ENCODE assay signal across 9 cellular contexts in genomic region chr2:237558918-237559645, GRCh38. TPM values are rescaled to one million over a fixed set of nuclear protein-coding genes. Genes with fewer than 3 reads are reported as not detected.
DNase-seq lines count a peak whose midpoint lies in the region; ATAC-seq and TF ChIP-seq lines count a peak whose summit lies in the region.
"Had no signal": no experiment of that assay in that cellular context is flagged by ENCODE, and none has a peak within 500 bp of the region (broad histone marks: within the 10 kb centered on the region; RNA-seq: fewer than 3 reads in every experiment).

No MANE protein-coding gene starts in this region.

- no peak for TF ChIP-seq EP300 in upper lobe of left lung (IDR thresholded peaks at IDR 0.05)

- H3K27me3 Mint-ChIP-seq in endodermal cell (ENCODE audit: insufficient read depth) = peaks cover 4% of the 10 kb centered on the region

- intact Hi-C loops in left cardiac atrium (cut with DNase I) = no loop called here

- 52 to 61% methylated on average over 23 of the region's 23 CpGs for WGBS in upper lobe of left lung, 2 donors
- 86 to 89% methylated on average over 21 to 23 of the region's 23 CpGs for WGBS in endodermal cell (ENCODE audit: insufficient coverage in 1 of 2, insufficient read length in 1 of 2), 2 experiments

- no peak for TF ChIP-seq POLR2A in upper lobe of left lung (IDR thresholded peaks at IDR 0.05)

- H3K36me3 Mint-ChIP-seq in endodermal cell (ENCODE audit: low read depth) = peaks cover under 1% of the 10 kb centered on the region

- DNase-seq in LHCN-M2 (ENCODE audit: low read depth) (peak; percentile 87), SHP77 (lab: John Stamatoyannopoulos, UW) (peak; percentile 50 to 79), left cardiac atrium (peak; percentile 78), upper lobe of left lung (peak in 1 of 2 donors; percentile 66), endodermal cell (no peak)
- DNase-seq in activated effector memory CD4-positive, alpha-beta T cell treated with Interleukin-2 at 50 U/mL for 16 hours = no peak
- DNase-seq: activated CD8-positive, alpha-beta memory T cell treated with anti-CD3 and anti-CD28 coated beads, Interleukin-2, amount 10 ng/mL, durations not matched to agents 7 days and 5 days had no signal

- H3K9me3 Mint-ChIP-seq in endodermal cell = peaks cover 12% of the 10 kb centered on the region

- peaks cover 7 to 17% (median 10%) of the 10 kb centered on the region in 4 donors for H3K9me3 ChIP-seq in upper lobe of left lung
- peaks cover 13% of the 10 kb centered on the region for H3K9me3 ChIP-seq in endodermal cell (ENCODE audit: control insufficient read depth, low read length)

- H3K36me3 ChIP-seq in upper lobe of left lung (peaks cover 0 to 18% (median 0%) of the 10 kb centered on the region in 4 donors), endodermal cell (ENCODE audit: control insufficient read depth, insufficient read depth, low read length) (no peaks in the 10 kb centered on the region)

- H3K27ac ChIP-seq in upper lobe of left lung (no peak overlapping the region), endodermal cell (ENCODE audit: low read depth, low read length) (no peak overlapping the region)

- H3K4me1 ChIP-seq in upper lobe of left lung (peaks cover 0 to 10% (median 4%) of the 10 kb centered on the region in 4 donors), endodermal cell (ENCODE audit: control insufficient read depth, insufficient read depth, low read length) (no peaks in the 10 kb centered on the region)

- H3K27ac Mint-ChIP-seq in endodermal cell = no peak overlapping the region
- H3K27ac Mint-ChIP-seq: activated CD8-positive, alpha-beta memory T cell treated with anti-CD3 and anti-CD28 coated beads, Interleukin-2, amount 10 ng/mL, durations not matched to agents 7 days and 5 days had no signal

- no peak overlapping the region for H3K4me3 Mint-ChIP-seq in endodermal cell
- H3K4me3 Mint-ChIP-seq: activated CD8-positive, alpha-beta memory T cell treated with anti-CD3 and anti-CD28 coated beads, Interleukin-2, amount 10 ng/mL, durations not matched to agents 7 days and 5 days had no signal

- ATAC-seq in left cardiac atrium = peak; percentile 39 to 52
- peak; percentile 4 to 61 for ATAC-seq in upper lobe of left lung (ENCODE audit: low FRiP score in 2 of 2)
- ATAC-seq in GM18858 (IDR thresholded peaks at IDR 0.05; ENCODE audit: unreplicated experiment) = no peak
- ATAC-seq: activated CD8-positive, alpha-beta memory T cell treated with anti-CD3 and anti-CD28 coated beads, Interleukin-2, amount 10 ng/mL, durations not matched to agents 7 days and 5 days had no signal

- no peaks in the 10 kb centered on the region for H3K4me1 Mint-ChIP-seq in endodermal cell

- no peak overlapping the region for H3K4me3 ChIP-seq in upper lobe of left lung
- H3K4me3 ChIP-seq in endodermal cell (ENCODE audit: low read length) = no peak overlapping the region

- H3K27me3 ChIP-seq in upper lobe of left lung = no peaks in the 10 kb centered on the region
- H3K27me3 ChIP-seq in endodermal cell (ENCODE audit: control insufficient read depth, insufficient read depth, low read length, poor library complexity, severe bottlenecking) = no peaks in the 10 kb centered on the region

- H3K9ac ChIP-seq in endodermal cell (ENCODE audit: extremely low read depth, low read length, poor library complexity, severe bottlenecking) = no peak overlapping the region

- no peak for TF ChIP-seq CTCF in upper lobe of left lung (IDR thresholded peaks at IDR 0.05)
- TF ChIP-seq CTCF in endodermal cell (conservative IDR thresholded peaks at IDR 0.05) = no peak

RNA-seq across cellular contexts. Expression of gene PRLH, which starts 7.3 kb away (rescaled TPM):
- not detected in 2 replicates for total RNA-seq in LHCN-M2 (2014; rRNA removed)
- polyA plus RNA-seq in LHCN-M2 (2012) = not detected
- total RNA-seq in left cardiac atrium = not detected
- total RNA-seq in upper lobe of left lung = not detected
- total RNA-seq in endodermal cell = not detected
- polyA plus RNA-seq in endodermal cell (2013, experiment 1 of 2) = not detected
- polyA plus RNA-seq in endodermal cell (2013, experiment 2 of 2) = not detected
- total RNA-seq: activated CD8-positive, alpha-beta memory T cell treated with anti-CD3 and anti-CD28 coated beads, Interleukin-2, amount 10 ng/mL, durations not matched to agents 7 days and 5 days; glomerular endothelial cell had no signal

RNA-seq across cellular contexts. Expression of gene RAB17, which starts 31.5 kb away (rescaled TPM):
- 0.19 and 2.0 TPM in 2 replicates for total RNA-seq in LHCN-M2 (2014; rRNA removed)
- 0.45 TPM for polyA plus RNA-seq in LHCN-M2 (2012)
- 1 to 10 TPM; 2.3 to 2.4 TPM for total RNA-seq in left cardiac atrium
- 100 to 1,000 TPM in 2 of 6 donors, 10 to 100 TPM in 4; 44.5 to 262 (median 90.6) TPM for total RNA-seq in upper lobe of left lung
- 100 to 1,000 TPM; 235 to 369 TPM for total RNA-seq in endodermal cell
- 37.5 TPM for polyA plus RNA-seq in endodermal cell (2013, experiment 1 of 2)
- polyA plus RNA-seq in endodermal cell (2013, experiment 2 of 2) = 35.9 TPM
- total RNA-seq: activated CD8-positive, alpha-beta memory T cell treated with anti-CD3 and anti-CD28 coated beads, Interleukin-2, amount 10 ng/mL, durations not matched to agents 7 days and 5 days had no signal

Comparison
In these comparisons a context has a peak if more than half of its experiments do, and no peak if none do; other contexts are left out.
1. DNase-seq: peak in LHCN-M2 (single experiment), SHP77 (2 of 2) and left cardiac atrium (single experiment); none in endodermal cell (single experiment) and activated effector memory CD4-positive, alpha-beta T cell treated with Interleukin-2 at 50 U/mL for 16 hours (single experiment).
2. RNA of gene RAB17, which starts 31.5 kb away (total RNA-seq): 235 to 369 TPM in endodermal cell and 44.5 to 262 TPM in upper lobe of left lung; 2.3 to 2.4 TPM in left cardiac atrium and 0.19 to 2.0 TPM in LHCN-M2; every median in the first group is over 10 times any median in the second.